Comparison of ENCODE assay signal across 20 cellular contexts in the genomic region with DNA sequence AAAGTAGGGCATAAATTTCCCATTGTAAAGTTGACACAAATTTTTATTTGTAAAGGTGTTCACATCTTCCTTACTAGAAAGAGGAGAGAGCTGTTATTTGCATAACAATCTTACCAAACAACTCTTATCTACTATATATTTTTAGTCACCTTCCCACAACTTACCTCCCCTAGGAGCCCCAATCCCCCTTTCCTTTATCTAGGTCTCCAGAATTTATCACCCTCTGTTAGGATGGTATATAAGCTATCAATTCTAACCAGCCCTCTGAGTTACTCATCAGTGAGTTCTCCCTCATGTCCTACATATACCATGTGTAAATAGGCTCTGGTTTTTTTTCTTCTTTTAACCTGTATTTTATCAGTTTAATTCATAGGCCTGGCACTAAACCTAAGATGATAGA.
DNase-seq lines count a peak whose midpoint lies in the region; ATAC-seq and TF ChIP-seq lines count a peak whose summit lies in the region.
"Had no signal": no experiment of that assay in that cellular context is flagged by ENCODE, and none has a peak within 500 bp of the region (broad histone marks: within the 10 kb centered on the region; RNA-seq: fewer than 3 reads in every experiment).

No MANE protein-coding gene starts in this region.

- no peaks in the 10 kb centered on the region for H3K36me3 ChIP-seq in HEK293 (ENCODE audit: control insufficient read depth in 2 of 2, insufficient read depth in 1 of 2, low read length in 2 of 2)
- H3K36me3 ChIP-seq in left lung, result no peaks in the 10 kb centered on the region
- H3K36me3 ChIP-seq: BE2C had no signal

- no peak overlapping the region for H3K4me3 Mint-ChIP-seq in activated T-cell treated with anti-CD3 and anti-CD28 coated beads, Interleukin-2, amount 50 U/mL, for 24 hours
- no peak overlapping the region for H3K4me3 Mint-ChIP-seq in activated T-cell treated with anti-CD3 and anti-CD28 coated beads, Interleukin-2, amount 50 U/mL, for 72 hours
- H3K4me3 Mint-ChIP-seq in activated naive CD8-positive, alpha-beta T cell, result peak overlapping the region; percentile 24
- H3K4me3 Mint-ChIP-seq: CD4-positive, CD25-positive, alpha-beta regulatory T cell; CD8-positive, alpha-beta memory T cell; H9 had no signal

- H3K4me3 ChIP-seq in HEK293 (ENCODE audit: low read depth, low read length), result no peak overlapping the region
- no peak overlapping the region for H3K4me3 ChIP-seq in left lung
- H3K4me3 ChIP-seq: GM12878 had no signal

- ATAC-seq in activated T-cell treated with anti-CD3 and anti-CD28 coated beads, Interleukin-2, amount 50 U/mL, for 72 hours (replicated peaks in 1 of 2), result no peak
- ATAC-seq in HG02571 (IDR thresholded peaks at IDR 0.05; ENCODE audit: unreplicated experiment) (no peak), left lung (no peak)

- peaks cover 26% of the 10 kb centered on the region for H3K9me3 Mint-ChIP-seq in activated T-cell treated with anti-CD3 and anti-CD28 coated beads, Interleukin-2, amount 50 U/mL, for 24 hours
- H3K9me3 Mint-ChIP-seq in activated T-cell treated with anti-CD3 and anti-CD28 coated beads, Interleukin-2, amount 50 U/mL, for 72 hours, result peaks cover 13% of the 10 kb centered on the region in 2 donors
- peaks cover 15% of the 10 kb centered on the region for H3K9me3 Mint-ChIP-seq in activated naive CD8-positive, alpha-beta T cell (ENCODE audit: low read depth)

- peak overlapping the region; percentile 80 for H3K27ac Mint-ChIP-seq in activated T-cell treated with anti-CD3 and anti-CD28 coated beads, Interleukin-2, amount 50 U/mL, for 24 hours
- H3K27ac Mint-ChIP-seq in activated T-cell treated with anti-CD3 and anti-CD28 coated beads, Interleukin-2, amount 50 U/mL, for 72 hours, result no peak overlapping the region
- peak overlapping the region; percentile 96 for H3K27ac Mint-ChIP-seq in activated naive CD8-positive, alpha-beta T cell
- H3K27ac Mint-ChIP-seq: CD4-positive, CD25-positive, alpha-beta regulatory T cell; CD8-positive, alpha-beta memory T cell; H9 had no signal

- DNase-seq in activated T-cell treated with anti-CD3 and anti-CD28 coated beads, Interleukin-2, amount 50 U/mL, for 24 hours, result no peak
- DNase-seq in activated T-cell treated with anti-CD3 and anti-CD28 coated beads, Interleukin-2, amount 50 U/mL, for 72 hours, result no peak
- DNase-seq in left lung, result no peak
- DNase-seq: ACHN; BE2C; C1 segment of cervical spinal cord; CD4-positive, CD25-positive, alpha-beta regulatory T cell; CD8-positive, alpha-beta memory T cell; COR-L47; DMS 273 treated with DMSO at 0.1 percent for 48 hours; DMS53; DND-41; EL; GOT3; H9 had no signal

- H3K27ac ChIP-seq in HEK293 (ENCODE audit: extremely low read depth, low read depth, low read length) (no peak overlapping the region), left lung (no peak overlapping the region)
- H3K27ac ChIP-seq: HL-60 had no signal

- TF ChIP-seq CTCF in HEK293 (tag by site-specific recombination; IDR thresholded peaks at IDR 0.05) (no peak), left lung (IDR thresholded peaks at IDR 0.05) (no peak)

- H3K36me3 Mint-ChIP-seq in activated T-cell treated with anti-CD3 and anti-CD28 coated beads, Interleukin-2, amount 50 U/mL, for 24 hours (ENCODE audit: low read depth), result peaks cover 20% of the 10 kb centered on the region
- peaks cover 19 to 41% of the 10 kb centered on the region in 2 donors for H3K36me3 Mint-ChIP-seq in activated T-cell treated with anti-CD3 and anti-CD28 coated beads, Interleukin-2, amount 50 U/mL, for 72 hours (ENCODE audit: insufficient read depth in 2 of 2)
- peaks cover 18% of the 10 kb centered on the region for H3K36me3 Mint-ChIP-seq in activated naive CD8-positive, alpha-beta T cell

- H3K4me1 ChIP-seq in HEK293 (ENCODE audit: control insufficient read depth, insufficient read depth, low read length) (no peaks in the 10 kb centered on the region), left lung (no peaks in the 10 kb centered on the region)

- no peaks in the 10 kb centered on the region for H3K9me3 ChIP-seq in HEK293 (ENCODE audit: control insufficient read depth, insufficient read depth, low read depth, low read length)
- H3K9me3 ChIP-seq in left lung, result peaks cover 0 to 10% of the 10 kb centered on the region in 2 donors
- H3K9me3 ChIP-seq: BE2C had no signal

- CTCF ChIA-PET in HEK293 (lab: Yijun Ruan, JAX), result interaction anchor here (0.6 to 2.6 kb wide), 12 partner anchors 9 to 1454 kb away, joined by 3 to 11 read pairs (median 3); no protein-coding TSS in a partner anchor

- H3K4me1 Mint-ChIP-seq in activated T-cell treated with anti-CD3 and anti-CD28 coated beads, Interleukin-2, amount 50 U/mL, for 24 hours (ENCODE audit: low read depth), result peaks cover 75% of the 10 kb centered on the region
- H3K4me1 Mint-ChIP-seq in activated T-cell treated with anti-CD3 and anti-CD28 coated beads, Interleukin-2, amount 50 U/mL, for 72 hours (ENCODE audit: low read depth), result peaks cover 64% of the 10 kb centered on the region
- H3K4me1 Mint-ChIP-seq in activated naive CD8-positive, alpha-beta T cell (ENCODE audit: low read depth), result peaks cover 56% of the 10 kb centered on the region

- peaks cover 4% of the 10 kb centered on the region for H3K27me3 Mint-ChIP-seq in activated T-cell treated with anti-CD3 and anti-CD28 coated beads, Interleukin-2, amount 50 U/mL, for 24 hours
- H3K27me3 Mint-ChIP-seq in activated T-cell treated with anti-CD3 and anti-CD28 coated beads, Interleukin-2, amount 50 U/mL, for 72 hours (ENCODE audit: low read depth), result no peaks in the 10 kb centered on the region
- H3K27me3 Mint-ChIP-seq in activated naive CD8-positive, alpha-beta T cell, result no peaks in the 10 kb centered on the region

- peaks cover 0 to 12% of the 10 kb centered on the region in 2 donors for H3K27me3 ChIP-seq in left lung
- H3K27me3 ChIP-seq: BE2C had no signal

- POLR2A ChIA-PET in HEK293 (lab: Yijun Ruan, JAX), result no interaction called here

- intact Hi-C loops in left lung (cut with DNase I), result no loop called here

TF ChIP-seq in HEK293, 187 proteins besides CTCF, POLR2A, EP300 and RAD21 (continues in another document):
- no peak for TF ChIP-seq ZNF26 (tag by site-specific recombination; IDR thresholded peaks at IDR 0.05)
- TF ChIP-seq ZNF140 (tag by site-specific recombination; IDR thresholded peaks at IDR 0.05), result no peak
- TF ChIP-seq ZXDB (tag by site-specific recombination; IDR thresholded peaks at IDR 0.05), result no peak
- no peak for TF ChIP-seq ZNF48 (tag by site-specific recombination; IDR thresholded peaks at IDR 0.05)
- no peak for TF ChIP-seq ZNF202 (tag by site-specific recombination; IDR thresholded peaks at IDR 0.05; ENCODE audit: borderline replicate concordance)
- peak; percentile 56 for TF ChIP-seq SETDB1 (IDR thresholded peaks at IDR 0.05; ENCODE audit: insufficient read length, low read length)
- TF ChIP-seq ZBTB26 (tag by site-specific recombination; optimal IDR thresholded peaks at IDR 0.05), result no peak
- no peak for TF ChIP-seq ZNF660 (tag by site-specific recombination; IDR thresholded peaks at IDR 0.05)
- no peak for TF ChIP-seq SP2 (tag by site-specific recombination; IDR thresholded peaks at IDR 0.05)
- TF ChIP-seq ZNF155 (tag by site-specific recombination; IDR thresholded peaks at IDR 0.05), result no peak
- no peak for TF ChIP-seq SP7 (tag by site-specific recombination; IDR thresholded peaks at IDR 0.05)
- no peak for TF ChIP-seq ZBTB17 (tag by site-specific recombination; IDR thresholded peaks at IDR 0.05)
